36 cellular contexts compared by ENCODE assay signal in genomic region chr9:124875501-124875900, GRCh38. TPM values are rescaled to one million over a fixed set of nuclear protein-coding genes. Genes with fewer than 3 reads are reported as not detected.
DNase-seq lines count a peak whose midpoint lies in the region; ATAC-seq and TF ChIP-seq lines count a peak whose summit lies in the region.
"Had no signal": no experiment of that assay in that cellular context is flagged by ENCODE, and none has a peak within 500 bp of the region (broad histone marks: within the 10 kb centered on the region; RNA-seq: fewer than 3 reads in every experiment).

No MANE protein-coding gene starts in this region.

- no peak overlapping the region for H2AK5ac ChIP-seq in mesenchymal stem cell (ENCODE audit: low read length, severe bottlenecking)

- no peak overlapping the region for H3K4me3 Mint-ChIP-seq in activated CD8-positive, alpha-beta T cell treated with anti-CD3 and anti-CD28 coated beads, Interleukin-2, amount 10 ng/mL, durations not matched to agents 7 days and 5 days
- no peak overlapping the region for H3K4me3 Mint-ChIP-seq in activated CD8-positive, alpha-beta T cell treated with anti-CD3 and anti-CD28 coated beads for 36 hours
- H3K4me3 Mint-ChIP-seq in Caco-2 (ENCODE audit: unreplicated experiment) (no peak overlapping the region), nephron progenitor cell (no peak overlapping the region)
- H3K4me3 Mint-ChIP-seq: activated CD4-positive, alpha-beta T cell treated with anti-CD3 and anti-CD28 coated beads, Interleukin-2, amount 10 ng/mL, durations not matched to agents 7 days and 5 days; activated naive CD8-positive, alpha-beta T cell; CD8-positive, alpha-beta T cell; naive thymus-derived CD4-positive, alpha-beta T cell; T-helper 2 cell treated with Interferon-gamma antibody and Interleukin-4, amounts not matched to agents 5 μg/mL and 100 μg/mL, for 36 hours had no signal

- TF ChIP-seq POLR2A in Peyer's patch (IDR thresholded peaks at IDR 0.05): no peak

- H3K14ac ChIP-seq in mesenchymal stem cell (ENCODE audit: low read length in 2 of 2): no peak overlapping the region

- H3K36me3 Mint-ChIP-seq in activated CD8-positive, alpha-beta T cell treated with anti-CD3 and anti-CD28 coated beads, Interleukin-2, amount 10 ng/mL, durations not matched to agents 7 days and 5 days (ENCODE audit: low read depth): peaks cover 78% of the 10 kb centered on the region
- H3K36me3 Mint-ChIP-seq in activated CD8-positive, alpha-beta T cell treated with anti-CD3 and anti-CD28 coated beads for 36 hours (ENCODE audit: low read depth): peaks cover 63% of the 10 kb centered on the region
- H3K36me3 Mint-ChIP-seq in Caco-2 (ENCODE audit: insufficient read depth, unreplicated experiment) (peaks cover 79% of the 10 kb centered on the region), nephron progenitor cell (ENCODE audit: low read depth) (peaks cover 48% of the 10 kb centered on the region)

- H3K79me1 ChIP-seq in mesenchymal stem cell (replicated peaks; ENCODE audit: low read length, poor library complexity, severe bottlenecking): peaks cover 17% of the 10 kb centered on the region

- H3K27me3 ChIP-seq in Caco-2 (replicated peaks; ENCODE audit: control insufficient read depth, insufficient read depth, low read length): no peaks in the 10 kb centered on the region
- no peaks in the 10 kb centered on the region for H3K27me3 ChIP-seq in mesenchymal stem cell (ENCODE audit: control insufficient read depth in 1 of 2, insufficient read depth in 1 of 2, low read length in 2 of 2)
- H3K27me3 ChIP-seq in Peyer's patch: no peaks in the 10 kb centered on the region
- H3K27me3 ChIP-seq: breast epithelium, sigmoid colon, transverse colon had no signal

- no peak for DNase-seq in activated CD8-positive, alpha-beta T cell treated with anti-CD3 and anti-CD28 coated beads, Interleukin-2, amount 10 ng/mL, durations not matched to agents 7 days and 5 days
- DNase-seq in activated CD8-positive, alpha-beta T cell treated with anti-CD3 and anti-CD28 coated beads for 36 hours: no peak
- DNase-seq in Caco-2 (no peak), caudate nucleus (lab: John Stamatoyannopoulos, UW) (no peak), mesenchymal stem cell (no peak), nephron progenitor cell (no peak), Peyer's patch (no peak)
- DNase-seq: activated CD4-positive, alpha-beta T cell treated with anti-CD3 and anti-CD28 coated beads, Interleukin-2, amount 10 ng/mL, durations not matched to agents 7 days and 5 days; anterior cingulate cortex; CD8-positive, alpha-beta T cell; DMS 273 treated with DMSO at 0.1 percent for 48 hours; EL; erythroblast; glutamatergic neuron; Karpas-422; NCI-H1417; NCI-H2029 treated with DMSO at 0.1 percent for 48 hours; NCI-H2227 treated with DMSO at 0.1 percent for 48 hours; NCI-H526; NK-92 treated with Interleukin-12 subunit alpha and Interleukin-12 subunit beta, amount 100 ng/mL, for 24 hours; occipital lobe; SHP77; sigmoid colon; stimulated activated CD4-positive, alpha-beta T cell treated with anti-CD3 and anti-CD28 coated beads, Interleukin-4, amount 100 ng/mL, for 1 hour; transverse colon had no signal

- no peak overlapping the region for H3K4me2 ChIP-seq in mesenchymal stem cell (ENCODE audit: low read length, poor library complexity, severe bottlenecking)
- H3K4me2 ChIP-seq: A549 had no signal

- H2BK12ac ChIP-seq in mesenchymal stem cell (ENCODE audit: low read length in 2 of 2): no peak overlapping the region

- H3K27ac ChIP-seq in caudate nucleus (ENCODE audit: low read depth, low read length) (peak overlapping the region; percentile 27), mesenchymal stem cell (ENCODE audit: low read length, poor library complexity, severe bottlenecking) (no peak overlapping the region), Peyer's patch (no peak overlapping the region)
- H3K27ac ChIP-seq: A549, breast epithelium, prostate gland, sigmoid colon, transverse colon had no signal

- POLR2A ChIA-PET in activated CD8-positive, alpha-beta T cell treated with anti-CD3 and anti-CD28 coated beads, Interleukin-2, amount 10 ng/mL, durations not matched to agents 7 days and 5 days (lab: Charles Lee): no interaction called here
- POLR2A ChIA-PET in activated CD8-positive, alpha-beta T cell treated with anti-CD3 and anti-CD28 coated beads for 36 hours (lab: Charles Lee): interaction anchor here (1.2 to 14.9 kb wide), 2 partner anchors 9 to 19 kb away, joined by 4 to 280 read pairs; partner anchors contain the start of genes ARPC5L, RPL35 and WDR38
- POLR2A ChIA-PET in Caco-2 (lab: Charles Lee): no interaction called here

- intact Hi-C loops in activated CD8-positive, alpha-beta T cell treated with anti-CD3 and anti-CD28 coated beads for 36 hours (cut with micrococcal nuclease): loop anchor here (10.0 kb wide), 1 partner anchor 269 kb away; the partner anchor contains the start of gene SCAI
- intact Hi-C loops in Caco-2 (cut with micrococcal nuclease; ENCODE audit: unreplicated experiment): no loop called here

- H3K4me3 ChIP-seq in Caco-2 (ENCODE audit: low read depth, low read length): no peak overlapping the region
- no peak overlapping the region for H3K4me3 ChIP-seq in mesenchymal stem cell (ENCODE audit: insufficient read depth in 1 of 2, low read depth in 1 of 2, low read length in 2 of 2)
- no peak overlapping the region for H3K4me3 ChIP-seq in Peyer's patch
- H3K4me3 ChIP-seq: A549, breast epithelium, HAP-1, prostate gland, sigmoid colon, transverse colon had no signal

- H2BK5ac ChIP-seq in mesenchymal stem cell (ENCODE audit: low read depth, low read length, poor library complexity, severe bottlenecking): no peak overlapping the region

- no peak overlapping the region for H2BK120ac ChIP-seq in mesenchymal stem cell (ENCODE audit: low read depth, low read length)

- no peak overlapping the region for H2AFZ ChIP-seq in mesenchymal stem cell (ENCODE audit: low read depth, low read length)

- WGBS in mesenchymal stem cell: 96% methylated on average over 6 of the region's 6 CpGs

- H4K91ac ChIP-seq in mesenchymal stem cell (ENCODE audit: low read length): no peak overlapping the region

- H3K9me3 ChIP-seq in Caco-2 (no peaks in the 10 kb centered on the region), mesenchymal stem cell (ENCODE audit: control insufficient read depth, low read length) (no peaks in the 10 kb centered on the region), Peyer's patch (no peaks in the 10 kb centered on the region)
- H3K9me3 ChIP-seq: A549, breast epithelium, HAP-1, prostate gland, sigmoid colon, transverse colon had no signal

- no peaks in the 10 kb centered on the region for H3K9me3 Mint-ChIP-seq in activated CD8-positive, alpha-beta T cell treated with anti-CD3 and anti-CD28 coated beads, Interleukin-2, amount 10 ng/mL, durations not matched to agents 7 days and 5 days (ENCODE audit: insufficient read depth)
- no peaks in the 10 kb centered on the region for H3K9me3 Mint-ChIP-seq in activated CD8-positive, alpha-beta T cell treated with anti-CD3 and anti-CD28 coated beads for 36 hours
- no peaks in the 10 kb centered on the region for H3K9me3 Mint-ChIP-seq in Caco-2 (ENCODE audit: unreplicated experiment)
- H3K9me3 Mint-ChIP-seq in nephron progenitor cell: no peaks in the 10 kb centered on the region
- H3K9me3 Mint-ChIP-seq: activated CD4-positive, alpha-beta T cell treated with anti-CD3 and anti-CD28 coated beads, Interleukin-2, amount 10 ng/mL, durations not matched to agents 7 days and 5 days; activated T-helper 2 cell treated with anti-CD3 and anti-CD28 coated beads, Interferon-gamma antibody, Interleukin-2, Interleukin-4, amounts not matched to agents 10 μg/mL and 5 μg/mL and 100 μg/mL, durations not matched to agents 14 hours and 24 hours and 36 hours; CD8-positive, alpha-beta T cell; naive thymus-derived CD4-positive, alpha-beta T cell; T-helper 2 cell treated with Interferon-gamma antibody and Interleukin-4, amounts not matched to agents 5 μg/mL and 100 μg/mL, for 36 hours had no signal

- ATAC-seq in activated CD8-positive, alpha-beta T cell treated with anti-CD3 and anti-CD28 coated beads, Interleukin-2, amount 10 ng/mL, durations not matched to agents 7 days and 5 days: no peak
- ATAC-seq in activated CD8-positive, alpha-beta T cell treated with anti-CD3 and anti-CD28 coated beads for 36 hours: no peak
- no peak for ATAC-seq in HG03108 (IDR thresholded peaks at IDR 0.05; ENCODE audit: unreplicated experiment)
- ATAC-seq: A549; CD8-positive, alpha-beta T cell; naive thymus-derived CD4-positive, alpha-beta T cell had no signal

- peak overlapping the region; percentile 15 for H3K27ac Mint-ChIP-seq in activated CD8-positive, alpha-beta T cell treated with anti-CD3 and anti-CD28 coated beads, Interleukin-2, amount 10 ng/mL, durations not matched to agents 7 days and 5 days
- no peak overlapping the region for H3K27ac Mint-ChIP-seq in activated CD8-positive, alpha-beta T cell treated with anti-CD3 and anti-CD28 coated beads for 36 hours
- H3K27ac Mint-ChIP-seq in Caco-2 (ENCODE audit: unreplicated experiment): peak overlapping the region; percentile 69
- H3K27ac Mint-ChIP-seq in nephron progenitor cell: no peak overlapping the region
- H3K27ac Mint-ChIP-seq: activated CD4-positive, alpha-beta T cell treated with anti-CD3 and anti-CD28 coated beads, Interleukin-2, amount 10 ng/mL, durations not matched to agents 7 days and 5 days; activated naive CD8-positive, alpha-beta T cell; activated T-helper 2 cell treated with anti-CD3 and anti-CD28 coated beads, Interferon-gamma antibody, Interleukin-2, Interleukin-4, amounts not matched to agents 10 μg/mL and 5 μg/mL and 100 μg/mL, durations not matched to agents 14 hours and 24 hours and 36 hours; CD8-positive, alpha-beta T cell; naive thymus-derived CD4-positive, alpha-beta T cell; T-helper 2 cell treated with Interferon-gamma antibody and Interleukin-4, amounts not matched to agents 5 μg/mL and 100 μg/mL, for 36 hours had no signal

- no peak overlapping the region for H3K9ac ChIP-seq in mesenchymal stem cell (ENCODE audit: low read length)

- H3K4ac ChIP-seq in mesenchymal stem cell (ENCODE audit: low read depth in 1 of 2, low read length in 2 of 2): no peak overlapping the region

- H3K23ac ChIP-seq in mesenchymal stem cell (ENCODE audit: low read length in 2 of 2): no peak overlapping the region

- TF ChIP-seq CTCF in activated CD8-positive, alpha-beta T cell treated with anti-CD3 and anti-CD28 coated beads for 36 hours (IDR thresholded peaks at IDR 0.05): no peak
- TF ChIP-seq CTCF in Caco-2 (IDR thresholded peaks at IDR 0.05; ENCODE audit: insufficient read depth in 1 of 2, low read depth in 1 of 2, low read length in 1 of 2, severe bottlenecking in 1 of 2, unreplicated experiment in 1 of 2) (no peak), nephron progenitor cell (IDR thresholded peaks at IDR 0.05) (no peak), Peyer's patch (IDR thresholded peaks at IDR 0.05) (no peak)

- H2BK15ac ChIP-seq in mesenchymal stem cell (ENCODE audit: low read depth, poor library complexity, severe bottlenecking): no peak overlapping the region

- CTCF ChIA-PET in activated CD8-positive, alpha-beta T cell treated with anti-CD3 and anti-CD28 coated beads, Interleukin-2, amount 10 ng/mL, durations not matched to agents 7 days and 5 days (lab: Charles Lee): no interaction called here
- CTCF ChIA-PET in activated CD8-positive, alpha-beta T cell treated with anti-CD3 and anti-CD28 coated beads for 36 hours (lab: Charles Lee): no interaction called here
- CTCF ChIA-PET in Caco-2 (lab: Charles Lee): no interaction called here

- peak overlapping the region; percentile 22 for H4K8ac ChIP-seq in mesenchymal stem cell (ENCODE audit: low read length)

- H3K27me3 Mint-ChIP-seq in activated CD8-positive, alpha-beta T cell treated with anti-CD3 and anti-CD28 coated beads, Interleukin-2, amount 10 ng/mL, durations not matched to agents 7 days and 5 days (ENCODE audit: low read depth): no peaks in the 10 kb centered on the region
- H3K27me3 Mint-ChIP-seq in activated CD8-positive, alpha-beta T cell treated with anti-CD3 and anti-CD28 coated beads for 36 hours: no peaks in the 10 kb centered on the region
- H3K27me3 Mint-ChIP-seq in Caco-2 (ENCODE audit: insufficient read depth, unreplicated experiment): no peaks in the 10 kb centered on the region
- H3K27me3 Mint-ChIP-seq in nephron progenitor cell (ENCODE audit: low read depth, poor library complexity): no peaks in the 10 kb centered on the region
- H3K27me3 Mint-ChIP-seq: activated CD4-positive, alpha-beta T cell treated with anti-CD3 and anti-CD28 coated beads, Interleukin-2, amount 10 ng/mL, durations not matched to agents 7 days and 5 days; activated naive CD8-positive, alpha-beta T cell; naive thymus-derived CD4-positive, alpha-beta T cell had no signal

- peaks cover 7% of the 10 kb centered on the region for H3K36me3 ChIP-seq in Caco-2 (ENCODE audit: control insufficient read depth, insufficient read depth, low read length)
- peaks cover 68 to 79% of the 10 kb centered on the region in 2 experiments for H3K36me3 ChIP-seq in mesenchymal stem cell (ENCODE audit: control insufficient read depth in 1 of 2, insufficient read depth in 2 of 2, low read depth in 1 of 2, low read length in 2 of 2)
- H3K36me3 ChIP-seq in Peyer's patch: peaks cover 0 to 74% (median 0%) of the 10 kb centered on the region in 3 donors
- H3K36me3 ChIP-seq: prostate gland had no signal

- H3K18ac ChIP-seq in mesenchymal stem cell (ENCODE audit: low read depth in 1 of 2, low read length in 2 of 2): no peak overlapping the region

- 0 out of 2 replicates have a peak, but pooled peaks cover 3% of the 10 kb centered on the region for H3K4me1 ChIP-seq in Caco-2
- H3K4me1 ChIP-seq in mesenchymal stem cell (ENCODE audit: control insufficient read depth, insufficient read depth, low read depth, low read length): peaks cover 23% of the 10 kb centered on the region
- H3K4me1 ChIP-seq in Peyer's patch: peaks cover 0 to 37% (median 23%) of the 10 kb centered on the region in 4 donors

- H3K4me1 Mint-ChIP-seq in activated CD8-positive, alpha-beta T cell treated with anti-CD3 and anti-CD28 coated beads, Interleukin-2, amount 10 ng/mL, durations not matched to agents 7 days and 5 days (ENCODE audit: low read depth): peaks cover 35% of the 10 kb centered on the region
- peaks cover 42% of the 10 kb centered on the region for H3K4me1 Mint-ChIP-seq in activated CD8-positive, alpha-beta T cell treated with anti-CD3 and anti-CD28 coated beads for 36 hours (ENCODE audit: low read depth)
- H3K4me1 Mint-ChIP-seq in Caco-2 (ENCODE audit: low read depth, unreplicated experiment) (peaks cover 21% of the 10 kb centered on the region), nephron progenitor cell (peaks cover 24% of the 10 kb centered on the region)

- no TSS peak for BruUV-seq in Caco-2 (replicated peaks; lab: Mats Ljungman, UMichigan)

RNA-seq across cellular contexts. Expression of gene ARPC5L, which starts 13.6 kb away (rescaled TPM):
- total RNA-seq in activated CD8-positive, alpha-beta T cell treated with anti-CD3 and anti-CD28 coated beads, Interleukin-2, amount 10 ng/mL, durations not matched to agents 7 days and 5 days: 10 to 100 TPM; 82.0 to 86.0 TPM
- 10 to 100 TPM; 72.7 to 73.9 TPM for total RNA-seq in activated CD8-positive, alpha-beta T cell treated with anti-CD3 and anti-CD28 coated beads for 36 hours
- total RNA-seq in Caco-2 (2022) (59.0 and 60.1 TPM in 2 replicates), Peyer's patch (10 to 100 TPM; 15.7 to 23.5 (median 18.0) TPM)
- 42.5 TPM for polyA plus RNA-seq in mesenchymal stem cell (2013, experiment 1 of 2)
- 42.7 TPM for polyA plus RNA-seq in mesenchymal stem cell (2013, experiment 2 of 2)

RNA-seq across cellular contexts. Expression of gene RPL35, which starts 13.7 kb away (rescaled TPM):
- total RNA-seq in activated CD8-positive, alpha-beta T cell treated with anti-CD3 and anti-CD28 coated beads, Interleukin-2, amount 10 ng/mL, durations not matched to agents 7 days and 5 days: 1,000 to 10,000 TPM; 1,341 to 1,437 TPM
- 1,000 to 10,000 TPM; 2,301 to 2,341 TPM for total RNA-seq in activated CD8-positive, alpha-beta T cell treated with anti-CD3 and anti-CD28 coated beads for 36 hours
- total RNA-seq in Caco-2 (2022): 1,528 and 1,598 TPM in 2 replicates
- polyA plus RNA-seq in mesenchymal stem cell (2013, experiment 1 of 2): 4,023 TPM
- polyA plus RNA-seq in mesenchymal stem cell (2013, experiment 2 of 2): 3,898 TPM
- total RNA-seq in Peyer's patch: 1,000 to 10,000 TPM in 1 of 4 donors, 100 to 1,000 TPM in 3; 462 to 1,338 (median 588) TPM

RNA-seq across cellular contexts. Expression of gene WDR38, which starts 22.2 kb away (rescaled TPM):
- not detected for total RNA-seq in activated CD8-positive, alpha-beta T cell treated with anti-CD3 and anti-CD28 coated beads, Interleukin-2, amount 10 ng/mL, durations not matched to agents 7 days and 5 days
- total RNA-seq in activated CD8-positive, alpha-beta T cell treated with anti-CD3 and anti-CD28 coated beads for 36 hours: not detected
- total RNA-seq in Caco-2 (2022) (not detected in 2 replicates), Peyer's patch (not detected)
- not detected for polyA plus RNA-seq in mesenchymal stem cell (2013, experiment 1 of 2)
- not detected for polyA plus RNA-seq in mesenchymal stem cell (2013, experiment 2 of 2)
- total RNA-seq: activated CD4-positive, alpha-beta T cell treated with anti-CD3 and anti-CD28 coated beads, Interleukin-2, amount 10 ng/mL, durations not matched to agents 7 days and 5 days; activated T-helper 2 cell treated with anti-CD3 and anti-CD28 coated beads, Interferon-gamma antibody, Interleukin-2, Interleukin-4, amounts not matched to agents 10 μg/mL and 5 μg/mL and 100 μg/mL, durations not matched to agents 14 hours and 24 hours and 36 hours; CD8-positive, alpha-beta T cell; liver; naive thymus-derived CD4-positive, alpha-beta T cell; occipital lobe; prostate gland; sigmoid colon; subcutaneous adipose tissue; transverse colon had no signal
- polyA plus RNA-seq: A549; liver; naive thymus-derived CD4-positive, alpha-beta T cell; sigmoid colon had no signal

Comparison
In these comparisons a context has a peak if more than half of its experiments do, and no peak if none do; other contexts are left out.
1. H3K27ac Mint-ChIP-seq: peak in activated CD8-positive, alpha-beta T cell treated with anti-CD3 and anti-CD28 coated beads, Interleukin-2, amount 10 ng/mL, durations not matched to agents 7 days and 5 days (single experiment) and Caco-2 (single experiment); none in activated CD8-positive, alpha-beta T cell treated with anti-CD3 and anti-CD28 coated beads for 36 hours (single experiment) and nephron progenitor cell (single experiment).